ENCODE assay signal across 8 cellular contexts in the genomic region with DNA sequence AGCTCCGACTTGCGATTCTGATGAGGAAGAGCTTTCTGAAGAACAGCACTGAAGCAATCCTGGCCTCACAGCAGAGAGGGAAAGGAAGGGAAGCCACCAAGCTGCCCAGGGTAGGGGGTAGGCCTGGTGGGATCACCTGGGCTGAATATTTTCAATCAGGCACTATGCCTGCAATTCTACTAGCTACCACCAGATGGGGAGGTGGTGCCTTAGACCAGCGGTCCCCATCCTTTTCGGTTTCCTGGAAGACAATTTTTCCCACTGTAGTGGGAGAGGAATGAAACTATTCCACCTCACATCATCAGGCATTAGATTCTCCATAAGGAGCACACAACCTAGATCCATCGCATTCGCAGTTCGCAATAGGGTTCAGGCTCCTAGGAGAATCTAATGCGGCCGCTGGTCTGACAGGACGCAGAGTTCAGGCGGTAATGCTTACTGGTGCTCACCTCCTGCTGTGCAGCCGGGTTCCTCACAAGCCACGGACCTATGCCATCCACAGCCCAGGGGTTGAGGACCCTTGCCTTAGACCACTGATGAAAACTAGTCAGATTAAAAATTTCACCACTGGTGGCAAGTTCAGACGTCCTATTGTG. TPM values are rescaled to one million over a fixed set of nuclear protein-coding genes. Genes with fewer than 3 reads are reported as not detected.
A peak's percentile ranks its signal among the peaks of the same experiment; 100 is the strongest.
DNase-seq lines count a peak whose midpoint lies in the region; ATAC-seq, FAIRE-seq and TF ChIP-seq lines count a peak whose summit lies in the region.

No MANE protein-coding gene starts in this region.

- peak; percentile 62 for TF ChIP-seq CTCF in 22Rv1 (IDR thresholded peaks at IDR 0.05)
- peak; percentile 48 for TF ChIP-seq CTCF in GM10248 (IDR thresholded peaks at IDR 0.05; ENCODE audit: control extremely low read depth, extremely low read depth, low read depth, missing control alignments)
- no peak for TF ChIP-seq CTCF in uterus (IDR thresholded peaks at IDR 0.05)

- no peak for ATAC-seq in right cardiac atrium
- no peak for ATAC-seq in HG03175 (IDR thresholded peaks at IDR 0.05; ENCODE audit: unreplicated experiment)
- no peak for ATAC-seq in GM21526 (IDR thresholded peaks at IDR 0.05; ENCODE audit: low FRiP score, unreplicated experiment)
- ATAC-seq in GM19035 (IDR thresholded peaks at IDR 0.05; ENCODE audit: unreplicated experiment), result no peak

- 89% methylated on average over 14 of the region's 14 CpGs for WGBS in right cardiac atrium

- no peak for TF ChIP-seq POLR2A in uterus (IDR thresholded peaks at IDR 0.05)

- intact Hi-C loops in right cardiac atrium (cut with DNase I) (no loop called here), uterus (cut with DNase I; ENCODE audit: low total_unique reads) (no loop called here)

- FAIRE-seq in RCC 7860 (lab: Jason Lieb, UNC), result no peak

- no peak overlapping the region for H3K27ac ChIP-seq in 22Rv1
- peak overlapping the region; percentile 13 for H3K27ac ChIP-seq in right cardiac atrium (ENCODE audit: low read length)
- H3K27ac ChIP-seq in uterus, result no peak overlapping the region

- H3K27me3 ChIP-seq in right cardiac atrium (ENCODE audit: control insufficient read depth, insufficient read depth) (no peaks in the 10 kb centered on the region), uterus (no peaks in the 10 kb centered on the region)

- H3K9me3 ChIP-seq in right cardiac atrium (ENCODE audit: control insufficient read depth, low read length) (no peaks in the 10 kb centered on the region), uterus (peaks cover 0 to 3% of the 10 kb centered on the region in 2 donors)

- POLR2A ChIA-PET in GM10248 (lab: Yijun Ruan, JAX), result no interaction called here

- CTCF ChIA-PET in GM10248 (lab: Yijun Ruan, JAX), result interaction anchor here (0.7 to 10.8 kb wide), 8 partner anchors 11 to 233 kb away, joined by 3 to 114 read pairs (median 6); partner anchors contain the start of gene TYSND1

- no peaks in the 10 kb centered on the region for H3K36me3 ChIP-seq in uterus

- peak; percentile 53 for DNase-seq in GM10248 (ENCODE audit: extremely low spot score)
- peak; percentile 30 for DNase-seq in RCC 7860 (ENCODE audit: low spot score)
- DNase-seq in right cardiac atrium, result no peak
- no peak for DNase-seq in uterus

- no peaks in the 10 kb centered on the region for H3K4me1 ChIP-seq in right cardiac atrium (ENCODE audit: control insufficient read depth, insufficient read depth, low read length)
- peaks cover 3 to 5% of the 10 kb centered on the region in 2 donors for H3K4me1 ChIP-seq in uterus

- H3K4me3 ChIP-seq in right cardiac atrium (ENCODE audit: low read length) (no peak overlapping the region), uterus (no peak overlapping the region)

RNA-seq across cellular contexts. Expression of gene LRRC20, which starts 2.7 kb away (rescaled TPM):
- total RNA-seq in right cardiac atrium, result 10 to 100 TPM; 17.7 to 46.4 (median 37.0) TPM
- 33.4 TPM for polyA plus RNA-seq in right cardiac atrium
- 10 to 100 TPM in 1 of 4 donors, 1 to 10 TPM in 2, under 1 TPM in 1; 0.29 to 12.1 (median 3.8) TPM for total RNA-seq in uterus

RNA-seq across cellular contexts. Expression of gene EIF4EBP2, which starts 24.3 kb away (rescaled TPM):
- total RNA-seq in right cardiac atrium (10 to 100 TPM; 69.7 to 91.1 (median 78.0) TPM), uterus (10 to 100 TPM; 26.9 to 70.3 (median 46.3) TPM)
- 29.6 TPM for polyA plus RNA-seq in right cardiac atrium

Comparison
In these comparisons a context has a peak if more than half of its experiments do, and no peak if none do; other contexts are left out.
1. CTCF ChIP-seq: peak in 22Rv1 (single experiment) and GM10248 (single experiment); none in uterus (0 of 4).
2. DNase-seq: peak in GM10248 (single experiment) and RCC 7860 (single experiment); none in right cardiac atrium (0 of 3) and uterus (0 of 2).